ENCODE assay signal across 9 cellular contexts in genomic region chr18:22813648-22814328, GRCh38.
A peak's percentile ranks its signal among the peaks of the same experiment; 100 is the strongest.
DNase-seq lines count a peak whose midpoint lies in the region; ATAC-seq and TF ChIP-seq lines count a peak whose summit lies in the region.
"Had no signal": no experiment of that assay in that cellular context is flagged by ENCODE, and none has a peak within 500 bp of the region (broad histone marks: within the 10 kb centered on the region; RNA-seq: fewer than 3 reads in every experiment).

No MANE protein-coding gene starts in this region.

- intact Hi-C loops in OCI-LY7 (cut with micrococcal nuclease; ENCODE audit: unreplicated experiment): loop anchor here (5.0 kb wide), 1 partner anchor 184 kb away; no protein-coding TSS in a partner anchor

- H3K9me2 ChIP-seq in OCI-LY7 (ENCODE audit: insufficient read depth, low read length): no peaks in the 10 kb centered on the region

- H3K4me2 ChIP-seq in OCI-LY7 (ENCODE audit: low read length): no peak overlapping the region

- H3K27ac ChIP-seq in OCI-LY7 (ENCODE audit: low read depth, low read length, poor library complexity, severe bottlenecking): no peak overlapping the region

- BruUV-seq in OCI-LY7 (replicated peaks; lab: Mats Ljungman, UMichigan): no TSS peak

- ATAC-seq in GM18511 (IDR thresholded peaks at IDR 0.05; ENCODE audit: unreplicated experiment) (no peak), GM21737 (IDR thresholded peaks at IDR 0.05; ENCODE audit: unreplicated experiment) (no peak)

- no peak overlapping the region for H2AFZ ChIP-seq in OCI-LY7 (ENCODE audit: low read length)

- H3K4me3 ChIP-seq in OCI-LY7 (ENCODE audit: low read depth, low read length, poor library complexity, severe bottlenecking): no peak overlapping the region
- H3K4me3 ChIP-seq in epithelial cell of proximal tubule (ENCODE audit: low read depth, low read length): no peak overlapping the region
- no peak overlapping the region for H3K4me3 ChIP-seq in retinal pigment epithelial cell (ENCODE audit: low read length)

- no peaks in the 10 kb centered on the region for H3K36me3 ChIP-seq in OCI-LY7 (ENCODE audit: insufficient read depth, low read length)

- CTCF ChIA-PET in OCI-LY7 (lab: Charles Lee; ENCODE audit: unreplicated experiment): no interaction called here

- DNase-seq in D341Med (ENCODE audit: low spot score) (peak; percentile 69), GM20000 (ENCODE audit: low spot score) (peak; percentile 41), OCI-LY7 (ENCODE audit: low spot score) (peak; percentile 33), epithelial cell of proximal tubule (ENCODE audit: low read depth) (no peak), retinal pigment epithelial cell (ENCODE audit: low read depth) (no peak), islet precursor cell (no peak)
- DNase-seq: right cardiac atrium had no signal

- no peaks in the 10 kb centered on the region for H3K4me1 ChIP-seq in OCI-LY7 (ENCODE audit: insufficient read depth, low read length, poor library complexity, severe bottlenecking)

- H3K79me2 ChIP-seq in OCI-LY7 (ENCODE audit: insufficient read depth, low read depth, low read length): no peaks in the 10 kb centered on the region

- no peaks in the 10 kb centered on the region for H4K20me1 ChIP-seq in OCI-LY7 (ENCODE audit: insufficient read depth, low read length)

- no peaks in the 10 kb centered on the region for H3K9me3 ChIP-seq in OCI-LY7 (ENCODE audit: low read length)

- TF ChIP-seq CTCF in GM20000 (IDR thresholded peaks at IDR 0.05; ENCODE audit: extremely low read depth, missing control alignments): peak; percentile 28
- TF ChIP-seq CTCF in OCI-LY7 (conservative IDR thresholded peaks at IDR 0.05; ENCODE audit: low read length): peak; percentile 77
- TF ChIP-seq CTCF in epithelial cell of proximal tubule (conservative IDR thresholded peaks at IDR 0.05; ENCODE audit: low read depth, low read length): peak; percentile 83
- peak; percentile 57 for TF ChIP-seq CTCF in retinal pigment epithelial cell (conservative IDR thresholded peaks at IDR 0.05; ENCODE audit: low read depth, low read length)

- POLR2A ChIA-PET in OCI-LY7 (lab: Charles Lee): interaction anchor here (0.6 kb wide), 1 partner anchor 538 kb away, joined by 3 read pairs; no protein-coding TSS in a partner anchor

Comparison
In these comparisons a context has a peak if more than half of its experiments do, and no peak if none do; other contexts are left out.
1. DNase-seq: peak in D341Med (single experiment), GM20000 (single experiment) and OCI-LY7 (single experiment); none in epithelial cell of proximal tubule (single experiment), retinal pigment epithelial cell (single experiment) and islet precursor cell (single experiment).
2. CTCF ChIP-seq: peak in every context shown above with its lines; median percentile 83 in epithelial cell of proximal tubule; 77 in OCI-LY7; 57 in retinal pigment epithelial cell; 28 in GM20000.